In genomic region chr12:40565029-40565633, GRCh38 we compare ENCODE assay signal across 31 cellular contexts.
DNase-seq lines count a peak whose midpoint lies in the region; ATAC-seq and TF ChIP-seq lines count a peak whose summit lies in the region.
"Had no signal": no experiment of that assay in that cellular context is flagged by ENCODE, and none has a peak within 500 bp of the region (broad histone marks: within the 10 kb centered on the region; RNA-seq: fewer than 3 reads in every experiment).

No MANE protein-coding gene starts in this region.

- no peaks in the 10 kb centered on the region for H3K9me2 ChIP-seq in OCI-LY7 (ENCODE audit: insufficient read depth, low read length)

- H3K27ac ChIP-seq in OCI-LY7 (ENCODE audit: low read depth, low read length, poor library complexity, severe bottlenecking) (peak overlapping the region; percentile 42), foreskin keratinocyte (no peak overlapping the region)
- H3K27ac ChIP-seq: breast epithelium, colonic mucosa, gastrocnemius medialis, left ventricle myocardium inferior, Peyer's patch, SJCRH30, WERI-Rb-1 had no signal

- POLR2A ChIA-PET in OCI-LY7 (lab: Charles Lee): interaction anchor here (0.6 kb wide), 1 partner anchor 93 kb away, joined by 4 read pairs; no protein-coding TSS in a partner anchor

- BruUV-seq in OCI-LY7 (replicated peaks; lab: Mats Ljungman, UMichigan): no TSS peak

- no peak for TF ChIP-seq POLR2A in GM18505 (IDR thresholded peaks at IDR 0.05; ENCODE audit: borderline replicate concordance, extremely low read depth, insufficient read depth, insufficient read length)

- no peaks in the 10 kb centered on the region for H3K79me2 ChIP-seq in OCI-LY7 (ENCODE audit: insufficient read depth, low read depth, low read length)

- H4K20me1 ChIP-seq in OCI-LY7 (ENCODE audit: insufficient read depth, low read length): no peaks in the 10 kb centered on the region

- H3K4me1 ChIP-seq in OCI-LY7 (ENCODE audit: insufficient read depth, low read length, poor library complexity, severe bottlenecking): peaks cover 22% of the 10 kb centered on the region
- no peaks in the 10 kb centered on the region for H3K4me1 ChIP-seq in foreskin keratinocyte
- H3K4me1 ChIP-seq: breast epithelium, colonic mucosa, gastrocnemius medialis, left ventricle myocardium inferior, Peyer's patch, SJCRH30 had no signal

- H3K27me3 ChIP-seq in foreskin keratinocyte: peaks cover 3% of the 10 kb centered on the region
- H3K27me3 ChIP-seq: breast epithelium, colonic mucosa, gastrocnemius medialis, Peyer's patch, SJCRH30 had no signal

- H3K4me2 ChIP-seq in OCI-LY7 (ENCODE audit: low read length): peak overlapping the region; percentile 43

- peak overlapping the region; percentile 85 for H2AFZ ChIP-seq in OCI-LY7 (ENCODE audit: low read length)

- ATAC-seq in foreskin keratinocyte (peak; percentile 16), sciatic nerve (no peak), GM18505 (IDR thresholded peaks at IDR 0.05; ENCODE audit: unreplicated experiment) (no peak)
- ATAC-seq: esophagus mucosa, gastrocnemius medialis, T-helper 17 cell had no signal

- H3K36me3 ChIP-seq in OCI-LY7 (ENCODE audit: insufficient read depth, low read length): no peaks in the 10 kb centered on the region
- H3K36me3 ChIP-seq: breast epithelium, colonic mucosa, gastrocnemius medialis, left ventricle myocardium inferior, Peyer's patch, SJCRH30, WERI-Rb-1 had no signal

- TF ChIP-seq CTCF in OCI-LY7 (conservative IDR thresholded peaks at IDR 0.05; ENCODE audit: low read length): no peak
- TF ChIP-seq CTCF in foreskin keratinocyte (conservative IDR thresholded peaks at IDR 0.05): peak; percentile 24

- CTCF ChIA-PET in OCI-LY7 (lab: Charles Lee; ENCODE audit: unreplicated experiment): no interaction called here

- no peaks in the 10 kb centered on the region for H3K9me3 ChIP-seq in OCI-LY7 (ENCODE audit: low read length)
- H3K9me3 ChIP-seq: breast epithelium, colonic mucosa, gastrocnemius medialis, left ventricle myocardium inferior, Peyer's patch, SJCRH30 had no signal

- intact Hi-C loops in OCI-LY7 (cut with micrococcal nuclease; ENCODE audit: unreplicated experiment): no loop called here
- intact Hi-C loops in sciatic nerve (cut with DNase I): no loop called here

- H3K4me3 ChIP-seq in OCI-LY7 (ENCODE audit: low read depth, low read length, poor library complexity, severe bottlenecking): peak overlapping the region; percentile 13
- H3K4me3 ChIP-seq: breast epithelium, colonic mucosa, gastrocnemius medialis, left ventricle myocardium inferior, Peyer's patch, SJCRH30 had no signal

- DNase-seq in NCI-H1417 (lab: John Stamatoyannopoulos, UW) (peak in 2 of 3 experiments; percentile 87 to 98), NCI-H1417 treated with DMSO at 0.1 percent for 48 hours (lab: John Stamatoyannopoulos, UW) (no peak), NCI-H1694 treated with DMSO at 0.1 percent for 48 hours (lab: John Stamatoyannopoulos, UW) (peak; percentile 73), OCI-LY7 (ENCODE audit: low spot score) (peak; percentile 25), foreskin keratinocyte (no peak), sciatic nerve (ENCODE audit: low spot score) (no peak), NCI-H2227 (lab: John Stamatoyannopoulos, UW; ENCODE audit: unreplicated experiment) (no peak)
- DNase-seq: 8988T; activated CD4-positive, alpha-beta T cell treated with anti-CD3 and anti-CD28 coated beads, Interleukin-2, amount 10 ng/mL, durations not matched to agents 24 days and 14 days; activated naive CD4-positive, alpha-beta T cell treated with anti-CD3 and anti-CD28 coated beads for 36 hours; activated T-cell treated with anti-CD3 and anti-CD28 coated beads, Interleukin-2, amount 50 U/mL, for 48 hours; AML-193; amniotic stem cell; colonic mucosa; DMS79; effector memory CD4-positive, alpha-beta T cell; gastrocnemius medialis; H9; hypothalamus; KG1; left ventricle myocardium inferior; NCI-H1092 treated with DMSO at 0.1 percent for 48 hours; occipital lobe; Peyer's patch; SJCRH30; substantia nigra; T-helper 17 cell; WERI-Rb-1 had no signal

Comparison
In these comparisons a context has a peak if more than half of its experiments do, and no peak if none do; other contexts are left out.
1. DNase-seq: peak in NCI-H1417 (2 of 3), NCI-H1694 treated with DMSO at 0.1 percent for 48 hours (single experiment) and OCI-LY7 (single experiment); none in NCI-H1417 treated with DMSO at 0.1 percent for 48 hours (single experiment), foreskin keratinocyte (0 of 2), sciatic nerve (single experiment) and NCI-H2227 (single experiment).